ENCODE assay signal across 1 cellular context in the genomic region with DNA sequence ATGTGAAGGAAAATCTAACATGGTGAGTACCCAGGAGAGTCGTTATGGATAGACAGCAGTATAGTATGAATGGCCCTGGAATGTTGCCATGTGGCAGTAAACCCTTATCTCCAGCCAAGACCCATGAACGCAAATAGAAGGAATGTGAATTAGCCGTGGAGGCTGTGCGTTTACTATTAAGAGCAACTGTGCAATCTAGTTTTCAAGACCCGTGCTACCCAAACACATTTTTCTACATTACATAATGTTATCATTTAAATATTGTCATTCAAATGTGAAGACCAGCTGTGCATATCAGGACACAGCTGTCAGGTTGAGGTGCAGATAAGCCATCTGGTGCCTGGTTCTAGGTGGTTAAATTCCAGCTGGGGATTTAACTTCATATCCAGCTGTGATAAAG.
A peak's percentile ranks its signal among the peaks of the same experiment; 100 is the strongest.
TF ChIP-seq lines count a peak whose summit lies in the region.

No MANE protein-coding gene starts in this region.

TF ChIP-seq in K562, 482 proteins besides CTCF, POLR2A, EP300 and RAD21 (continued from another document and continues in another):
- TF ChIP-seq, protein P1, sequence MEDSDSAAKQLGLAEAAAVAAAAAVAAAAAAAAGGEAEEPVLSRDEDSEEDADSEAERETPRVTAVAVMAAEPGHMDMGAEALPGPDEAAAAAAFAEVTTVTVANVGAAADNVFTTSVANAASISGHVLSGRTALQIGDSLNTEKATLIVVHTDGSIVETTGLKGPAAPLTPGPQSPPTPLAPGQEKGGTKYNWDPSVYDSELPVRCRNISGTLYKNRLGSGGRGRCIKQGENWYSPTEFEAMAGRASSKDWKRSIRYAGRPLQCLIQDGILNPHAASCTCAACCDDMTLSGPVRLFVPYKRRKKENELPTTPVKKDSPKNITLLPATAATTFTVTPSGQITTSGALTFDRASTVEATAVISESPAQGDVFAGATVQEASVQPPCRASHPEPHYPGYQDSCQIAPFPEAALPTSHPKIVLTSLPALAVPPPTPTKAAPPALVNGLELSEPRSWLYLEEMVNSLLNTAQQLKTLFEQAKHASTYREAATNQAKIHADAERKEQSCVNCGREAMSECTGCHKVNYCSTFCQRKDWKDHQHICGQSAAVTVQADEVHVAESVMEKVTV (CRISPR knock-in tag; IDR thresholded peaks at IDR 0.05) = no peak
- TF ChIP-seq, protein P2, sequence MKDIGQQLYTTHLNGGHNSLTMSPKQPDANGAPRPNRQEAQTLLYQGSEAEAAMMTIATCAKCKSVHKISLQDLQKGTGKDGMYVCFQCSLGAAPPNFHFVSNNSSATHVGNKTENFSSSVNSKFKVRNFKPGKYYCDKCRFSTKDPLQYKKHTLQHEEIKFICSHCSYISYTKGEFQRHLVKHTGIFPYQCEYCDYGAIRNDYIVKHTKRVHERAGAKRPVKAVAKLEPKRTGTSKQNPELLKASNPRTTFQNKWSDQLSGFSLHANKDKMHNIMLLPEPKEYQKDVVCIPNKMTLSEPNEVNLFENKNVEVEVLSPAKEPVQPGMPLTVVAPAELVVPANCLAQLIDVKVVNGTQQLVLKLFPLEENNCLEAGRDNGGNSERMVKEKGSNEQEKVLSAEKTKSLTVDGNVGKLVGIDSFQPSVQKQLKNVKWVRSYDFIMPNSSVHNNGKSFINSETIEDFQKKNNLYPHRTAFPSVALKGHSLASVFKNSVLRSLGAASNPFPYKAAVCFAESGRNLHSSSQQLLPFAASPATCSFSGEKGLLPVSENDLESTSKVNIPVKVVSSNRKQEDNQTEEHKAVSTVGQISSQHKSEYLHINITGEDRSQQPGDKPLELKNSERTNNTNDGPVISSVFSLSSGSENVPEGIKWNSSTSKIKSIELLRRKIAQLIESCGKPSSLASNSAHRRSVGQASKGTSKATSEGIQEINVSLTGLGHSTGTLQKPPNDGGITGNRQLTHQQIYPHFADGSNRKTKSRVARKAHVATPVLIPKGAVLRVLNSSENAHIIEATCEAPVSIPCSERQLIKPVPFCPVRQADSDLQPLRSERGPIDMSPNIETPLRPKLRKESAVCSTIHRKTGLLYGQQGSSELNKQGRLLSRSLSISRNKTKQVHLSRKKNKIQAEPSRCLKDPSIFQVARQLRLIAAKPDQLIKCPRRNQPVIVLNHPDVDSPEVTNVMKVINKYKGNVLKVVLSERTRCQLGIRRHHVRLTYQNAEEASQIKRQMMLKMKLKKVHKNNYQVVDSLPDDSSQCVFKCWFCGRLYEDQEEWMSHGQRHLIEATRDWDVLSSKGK (CRISPR knock-in tag; IDR thresholded peaks at IDR 0.05) = no peak
- TF ChIP-seq CHD1 (IDR thresholded peaks at IDR 0.05; ENCODE audit: low read length) (no peak), ZNF324 (CRISPR knock-in tag; IDR thresholded peaks at IDR 0.05) (no peak), NCOA6 (IDR thresholded peaks at IDR 0.05) (no peak), ZKSCAN1 (IDR thresholded peaks at IDR 0.05; ENCODE audit: low read depth, low read length) (no peak), LEF1 (IDR thresholded peaks at IDR 0.05) (no peak), DDX20 (tag; IDR thresholded peaks at IDR 0.05; ENCODE audit: low read depth) (no peak), LARP7 (IDR thresholded peaks at IDR 0.05) (no peak), CBFA2T3 (IDR thresholded peaks at IDR 0.05) (peak; percentile 84), POLR2B (IDR thresholded peaks at IDR 0.05; ENCODE audit: low read depth, partially characterized antibody) (no peak), ZNF408 (CRISPR knock-in tag; IDR thresholded peaks at IDR 0.05; ENCODE audit: low read depth) (no peak), SMAD4 (CRISPR knock-in tag; conservative IDR thresholded peaks at IDR 0.05) (no peak), HIVEP1 (CRISPR knock-in tag; IDR thresholded peaks at IDR 0.05) (no peak), HDAC1 (IDR thresholded peaks at IDR 0.05) (no peak), GABPA (tag; conservative IDR thresholded peaks at IDR 0.05; ENCODE audit: low read depth) (no peak), SMAD3 (CRISPR knock-in tag; conservative IDR thresholded peaks at IDR 0.05) (no peak), ZC3H11A (IDR thresholded peaks at IDR 0.05; ENCODE audit: low read depth, low read length) (no peak), POLR3A (IDR thresholded peaks at IDR 0.05; ENCODE audit: borderline replicate concordance, extremely low read depth, insufficient read depth, insufficient read length) (no peak), ARID1B (IDR thresholded peaks at IDR 0.05) (peak; percentile 51), ZNF197 (CRISPR knock-in tag; IDR thresholded peaks at IDR 0.05; ENCODE audit: low read depth) (0 out of 2 replicates have a peak, but pooled peaks have one; percentile 62), NR2F6 (CRISPR knock-in tag; IDR thresholded peaks at IDR 0.05) (no peak), GABPB1 (CRISPR knock-in tag; IDR thresholded peaks at IDR 0.05) (no peak), CXXC5 (CRISPR knock-in tag; IDR thresholded peaks at IDR 0.05) (no peak), EWSR1 (IDR thresholded peaks at IDR 0.05; ENCODE audit: borderline replicate concordance, low read depth, partially characterized antibody) (no peak), BCL6 (CRISPR knock-in tag; IDR thresholded peaks at IDR 0.05) (no peak), ZNF316 (IDR thresholded peaks at IDR 0.05) (no peak), RFX7 (CRISPR knock-in tag; IDR thresholded peaks at IDR 0.05) (no peak), RNF2 (IDR thresholded peaks at IDR 0.05) (no peak), SRSF3 (IDR thresholded peaks at IDR 0.05; ENCODE audit: insufficient read depth, low read length) (no peak), SETDB1 (IDR thresholded peaks at IDR 0.05; ENCODE audit: low read length) (no peak), STAT5A (IDR thresholded peaks at IDR 0.05; ENCODE audit: borderline replicate concordance, low read length) (no peak), NR3C1 (CRISPR knock-in tag; IDR thresholded peaks at IDR 0.05) (no peak), HOXB6 (CRISPR knock-in tag; IDR thresholded peaks at IDR 0.05; ENCODE audit: borderline replicate concordance) (no peak), CBX1 (IDR thresholded peaks at IDR 0.05; ENCODE audit: low read depth) (no peak), NCOA4 (IDR thresholded peaks at IDR 0.05; ENCODE audit: partially characterized antibody) (no peak)
- TF ChIP-seq, protein P3, sequence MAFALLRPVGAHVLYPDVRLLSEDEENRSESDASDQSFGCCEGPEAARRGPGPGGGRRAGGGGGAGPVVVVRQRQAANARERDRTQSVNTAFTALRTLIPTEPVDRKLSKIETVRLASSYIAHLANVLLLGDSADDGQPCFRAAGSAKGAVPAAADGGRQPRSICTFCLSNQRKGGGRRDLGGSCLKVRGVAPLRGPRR (CRISPR knock-in tag; IDR thresholded peaks at IDR 0.05) = no peak
- TF ChIP-seq, protein P4, sequence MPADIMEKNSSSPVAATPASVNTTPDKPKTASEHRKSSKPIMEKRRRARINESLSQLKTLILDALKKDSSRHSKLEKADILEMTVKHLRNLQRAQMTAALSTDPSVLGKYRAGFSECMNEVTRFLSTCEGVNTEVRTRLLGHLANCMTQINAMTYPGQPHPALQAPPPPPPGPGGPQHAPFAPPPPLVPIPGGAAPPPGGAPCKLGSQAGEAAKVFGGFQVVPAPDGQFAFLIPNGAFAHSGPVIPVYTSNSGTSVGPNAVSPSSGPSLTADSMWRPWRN (IDR thresholded peaks at IDR 0.05; ENCODE audit: low read depth) = no peak; the same call in 1 of the 2 replicates
- TF ChIP-seq, protein P5, sequence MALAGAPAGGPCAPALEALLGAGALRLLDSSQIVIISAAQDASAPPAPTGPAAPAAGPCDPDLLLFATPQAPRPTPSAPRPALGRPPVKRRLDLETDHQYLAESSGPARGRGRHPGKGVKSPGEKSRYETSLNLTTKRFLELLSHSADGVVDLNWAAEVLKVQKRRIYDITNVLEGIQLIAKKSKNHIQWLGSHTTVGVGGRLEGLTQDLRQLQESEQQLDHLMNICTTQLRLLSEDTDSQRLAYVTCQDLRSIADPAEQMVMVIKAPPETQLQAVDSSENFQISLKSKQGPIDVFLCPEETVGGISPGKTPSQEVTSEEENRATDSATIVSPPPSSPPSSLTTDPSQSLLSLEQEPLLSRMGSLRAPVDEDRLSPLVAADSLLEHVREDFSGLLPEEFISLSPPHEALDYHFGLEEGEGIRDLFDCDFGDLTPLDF (CRISPR knock-in tag; IDR thresholded peaks at IDR 0.05) = no peak
- TF ChIP-seq, protein P6, sequence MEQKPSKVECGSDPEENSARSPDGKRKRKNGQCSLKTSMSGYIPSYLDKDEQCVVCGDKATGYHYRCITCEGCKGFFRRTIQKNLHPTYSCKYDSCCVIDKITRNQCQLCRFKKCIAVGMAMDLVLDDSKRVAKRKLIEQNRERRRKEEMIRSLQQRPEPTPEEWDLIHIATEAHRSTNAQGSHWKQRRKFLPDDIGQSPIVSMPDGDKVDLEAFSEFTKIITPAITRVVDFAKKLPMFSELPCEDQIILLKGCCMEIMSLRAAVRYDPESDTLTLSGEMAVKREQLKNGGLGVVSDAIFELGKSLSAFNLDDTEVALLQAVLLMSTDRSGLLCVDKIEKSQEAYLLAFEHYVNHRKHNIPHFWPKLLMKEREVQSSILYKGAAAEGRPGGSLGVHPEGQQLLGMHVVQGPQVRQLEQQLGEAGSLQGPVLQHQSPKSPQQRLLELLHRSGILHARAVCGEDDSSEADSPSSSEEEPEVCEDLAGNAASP (IDR thresholded peaks at IDR 0.05) = no peak
- TF ChIP-seq, protein P7, sequence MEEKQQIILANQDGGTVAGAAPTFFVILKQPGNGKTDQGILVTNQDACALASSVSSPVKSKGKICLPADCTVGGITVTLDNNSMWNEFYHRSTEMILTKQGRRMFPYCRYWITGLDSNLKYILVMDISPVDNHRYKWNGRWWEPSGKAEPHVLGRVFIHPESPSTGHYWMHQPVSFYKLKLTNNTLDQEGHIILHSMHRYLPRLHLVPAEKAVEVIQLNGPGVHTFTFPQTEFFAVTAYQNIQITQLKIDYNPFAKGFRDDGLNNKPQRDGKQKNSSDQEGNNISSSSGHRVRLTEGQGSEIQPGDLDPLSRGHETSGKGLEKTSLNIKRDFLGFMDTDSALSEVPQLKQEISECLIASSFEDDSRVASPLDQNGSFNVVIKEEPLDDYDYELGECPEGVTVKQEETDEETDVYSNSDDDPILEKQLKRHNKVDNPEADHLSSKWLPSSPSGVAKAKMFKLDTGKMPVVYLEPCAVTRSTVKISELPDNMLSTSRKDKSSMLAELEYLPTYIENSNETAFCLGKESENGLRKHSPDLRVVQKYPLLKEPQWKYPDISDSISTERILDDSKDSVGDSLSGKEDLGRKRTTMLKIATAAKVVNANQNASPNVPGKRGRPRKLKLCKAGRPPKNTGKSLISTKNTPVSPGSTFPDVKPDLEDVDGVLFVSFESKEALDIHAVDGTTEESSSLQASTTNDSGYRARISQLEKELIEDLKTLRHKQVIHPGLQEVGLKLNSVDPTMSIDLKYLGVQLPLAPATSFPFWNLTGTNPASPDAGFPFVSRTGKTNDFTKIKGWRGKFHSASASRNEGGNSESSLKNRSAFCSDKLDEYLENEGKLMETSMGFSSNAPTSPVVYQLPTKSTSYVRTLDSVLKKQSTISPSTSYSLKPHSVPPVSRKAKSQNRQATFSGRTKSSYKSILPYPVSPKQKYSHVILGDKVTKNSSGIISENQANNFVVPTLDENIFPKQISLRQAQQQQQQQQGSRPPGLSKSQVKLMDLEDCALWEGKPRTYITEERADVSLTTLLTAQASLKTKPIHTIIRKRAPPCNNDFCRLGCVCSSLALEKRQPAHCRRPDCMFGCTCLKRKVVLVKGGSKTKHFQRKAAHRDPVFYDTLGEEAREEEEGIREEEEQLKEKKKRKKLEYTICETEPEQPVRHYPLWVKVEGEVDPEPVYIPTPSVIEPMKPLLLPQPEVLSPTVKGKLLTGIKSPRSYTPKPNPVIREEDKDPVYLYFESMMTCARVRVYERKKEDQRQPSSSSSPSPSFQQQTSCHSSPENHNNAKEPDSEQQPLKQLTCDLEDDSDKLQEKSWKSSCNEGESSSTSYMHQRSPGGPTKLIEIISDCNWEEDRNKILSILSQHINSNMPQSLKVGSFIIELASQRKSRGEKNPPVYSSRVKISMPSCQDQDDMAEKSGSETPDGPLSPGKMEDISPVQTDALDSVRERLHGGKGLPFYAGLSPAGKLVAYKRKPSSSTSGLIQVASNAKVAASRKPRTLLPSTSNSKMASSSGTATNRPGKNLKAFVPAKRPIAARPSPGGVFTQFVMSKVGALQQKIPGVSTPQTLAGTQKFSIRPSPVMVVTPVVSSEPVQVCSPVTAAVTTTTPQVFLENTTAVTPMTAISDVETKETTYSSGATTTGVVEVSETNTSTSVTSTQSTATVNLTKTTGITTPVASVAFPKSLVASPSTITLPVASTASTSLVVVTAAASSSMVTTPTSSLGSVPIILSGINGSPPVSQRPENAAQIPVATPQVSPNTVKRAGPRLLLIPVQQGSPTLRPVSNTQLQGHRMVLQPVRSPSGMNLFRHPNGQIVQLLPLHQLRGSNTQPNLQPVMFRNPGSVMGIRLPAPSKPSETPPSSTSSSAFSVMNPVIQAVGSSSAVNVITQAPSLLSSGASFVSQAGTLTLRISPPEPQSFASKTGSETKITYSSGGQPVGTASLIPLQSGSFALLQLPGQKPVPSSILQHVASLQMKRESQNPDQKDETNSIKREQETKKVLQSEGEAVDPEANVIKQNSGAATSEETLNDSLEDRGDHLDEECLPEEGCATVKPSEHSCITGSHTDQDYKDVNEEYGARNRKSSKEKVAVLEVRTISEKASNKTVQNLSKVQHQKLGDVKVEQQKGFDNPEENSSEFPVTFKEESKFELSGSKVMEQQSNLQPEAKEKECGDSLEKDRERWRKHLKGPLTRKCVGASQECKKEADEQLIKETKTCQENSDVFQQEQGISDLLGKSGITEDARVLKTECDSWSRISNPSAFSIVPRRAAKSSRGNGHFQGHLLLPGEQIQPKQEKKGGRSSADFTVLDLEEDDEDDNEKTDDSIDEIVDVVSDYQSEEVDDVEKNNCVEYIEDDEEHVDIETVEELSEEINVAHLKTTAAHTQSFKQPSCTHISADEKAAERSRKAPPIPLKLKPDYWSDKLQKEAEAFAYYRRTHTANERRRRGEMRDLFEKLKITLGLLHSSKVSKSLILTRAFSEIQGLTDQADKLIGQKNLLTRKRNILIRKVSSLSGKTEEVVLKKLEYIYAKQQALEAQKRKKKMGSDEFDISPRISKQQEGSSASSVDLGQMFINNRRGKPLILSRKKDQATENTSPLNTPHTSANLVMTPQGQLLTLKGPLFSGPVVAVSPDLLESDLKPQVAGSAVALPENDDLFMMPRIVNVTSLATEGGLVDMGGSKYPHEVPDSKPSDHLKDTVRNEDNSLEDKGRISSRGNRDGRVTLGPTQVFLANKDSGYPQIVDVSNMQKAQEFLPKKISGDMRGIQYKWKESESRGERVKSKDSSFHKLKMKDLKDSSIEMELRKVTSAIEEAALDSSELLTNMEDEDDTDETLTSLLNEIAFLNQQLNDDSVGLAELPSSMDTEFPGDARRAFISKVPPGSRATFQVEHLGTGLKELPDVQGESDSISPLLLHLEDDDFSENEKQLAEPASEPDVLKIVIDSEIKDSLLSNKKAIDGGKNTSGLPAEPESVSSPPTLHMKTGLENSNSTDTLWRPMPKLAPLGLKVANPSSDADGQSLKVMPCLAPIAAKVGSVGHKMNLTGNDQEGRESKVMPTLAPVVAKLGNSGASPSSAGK (IDR thresholded peaks at IDR 0.05) = 0 out of 2 replicates have a peak, but pooled peaks have one; percentile 9
